18 cellular contexts compared by ENCODE assay signal in genomic region chr6:144879436-144879835, GRCh38.
"Had no signal": no experiment of that assay in that cellular context is flagged by ENCODE, and none has a peak within 500 bp of the region (broad histone marks: within the 10 kb centered on the region; RNA-seq: fewer than 3 reads in every experiment).

No MANE protein-coding gene starts in this region.

- H3K36me3 ChIP-seq: transverse colon, vagina had no signal

- H3K27ac ChIP-seq: transverse colon, vagina had no signal

- H3K36me3 Mint-ChIP-seq: natural killer cell treated with Interleukin-12 subunit alpha and Interleukin-12 subunit beta and Interleukin-15 and Interleukin-18, amount 100 ng/mL, for 72 hours had no signal

- H3K4me1 ChIP-seq: transverse colon, vagina had no signal

- H3K27me3 ChIP-seq: transverse colon, vagina had no signal

- H3K9me3 ChIP-seq: transverse colon, vagina had no signal

- H3K27ac Mint-ChIP-seq: activated CD4-positive, alpha-beta T cell treated with anti-CD3 and anti-CD28 coated beads, Interleukin-2, amount 10 ng/mL, durations not matched to agents 7 days and 5 days; activated T-helper 1 cell treated with anti-CD3 and anti-CD28 coated beads, Interleukin-12 subunit alpha, Interleukin-12 subunit beta, Interleukin-2, Interleukin-4 antibody, amounts not matched to agents 30 ng/mL and 10 ng/mL and 1 ng/mL, durations not matched to agents 14 hours and 24 hours and 36 hours; natural killer cell treated with Interleukin-12 subunit alpha and Interleukin-12 subunit beta and Interleukin-15 and Interleukin-18, amount 100 ng/mL, for 72 hours; progenitor cell of endocrine pancreas had no signal

- ATAC-seq: natural killer cell treated with Interleukin-12 subunit alpha and Interleukin-12 subunit beta and Interleukin-15 and Interleukin-18, amount 100 ng/mL, for 72 hours; right cardiac atrium; stimulated activated naive CD8-positive, alpha-beta T cell treated with anti-CD3 and anti-CD28 coated beads, Interleukin-15, Interleukin-2, amounts not matched to agents 100 U/mL and 50 U/mL, for 24 hours had no signal

- FAIRE-seq: astrocyte, TTC549 had no signal

- H3K4me3 Mint-ChIP-seq: activated CD4-positive, alpha-beta T cell treated with anti-CD3 and anti-CD28 coated beads, Interleukin-2, amount 10 ng/mL, durations not matched to agents 7 days and 5 days; activated T-helper 1 cell treated with anti-CD3 and anti-CD28 coated beads, Interleukin-12 subunit alpha, Interleukin-12 subunit beta, Interleukin-2, Interleukin-4 antibody, amounts not matched to agents 30 ng/mL and 10 ng/mL and 1 ng/mL, durations not matched to agents 14 hours and 24 hours and 36 hours; natural killer cell treated with Interleukin-12 subunit alpha and Interleukin-12 subunit beta and Interleukin-15 and Interleukin-18, amount 100 ng/mL, for 72 hours had no signal

- H3K9me3 Mint-ChIP-seq: activated CD4-positive, alpha-beta T cell treated with anti-CD3 and anti-CD28 coated beads, Interleukin-2, amount 10 ng/mL, durations not matched to agents 7 days and 5 days; activated T-helper 1 cell treated with anti-CD3 and anti-CD28 coated beads, Interleukin-12 subunit alpha, Interleukin-12 subunit beta, Interleukin-2, Interleukin-4 antibody, amounts not matched to agents 30 ng/mL and 10 ng/mL and 1 ng/mL, durations not matched to agents 14 hours and 24 hours and 36 hours; natural killer cell treated with Interleukin-12 subunit alpha and Interleukin-12 subunit beta and Interleukin-15 and Interleukin-18, amount 100 ng/mL, for 72 hours had no signal

- DNase-seq: activated CD4-positive, alpha-beta T cell treated with anti-CD3 and anti-CD28 coated beads, Interleukin-2, amount 10 ng/mL, durations not matched to agents 7 days and 5 days; activated CD8-positive, alpha-beta memory T cell treated with anti-CD3 and anti-CD28 coated beads for 24 hours; activated naive CD4-positive, alpha-beta T cell; erythroblast; glutamatergic neuron; mesenchymal stem cell; right cardiac atrium; stimulated activated CD4-positive, alpha-beta T cell treated with anti-CD3 and anti-CD28 coated beads, Interleukin-4, amount 100 ng/mL, for 4 hours; stimulated activated CD8-positive, alpha-beta memory T cell treated with anti-CD3 and anti-CD28 coated beads, Interleukin-4, amount 100 ng/mL, for 48 hours; stimulated activated naive CD8-positive, alpha-beta T cell treated with anti-CD3 and anti-CD28 coated beads, Interleukin-15, Interleukin-2, amounts not matched to agents 100 U/mL and 50 U/mL, for 24 hours; transverse colon had no signal

- H3K4me3 ChIP-seq: smooth muscle cell, transverse colon, vagina had no signal

- H3K27me3 Mint-ChIP-seq: progenitor cell of endocrine pancreas had no signal

- H3K4me1 Mint-ChIP-seq: activated CD4-positive, alpha-beta T cell treated with anti-CD3 and anti-CD28 coated beads, Interleukin-2, amount 10 ng/mL, durations not matched to agents 7 days and 5 days had no signal

- H3K4me2 ChIP-seq: smooth muscle cell had no signal
